In the genomic region with DNA sequence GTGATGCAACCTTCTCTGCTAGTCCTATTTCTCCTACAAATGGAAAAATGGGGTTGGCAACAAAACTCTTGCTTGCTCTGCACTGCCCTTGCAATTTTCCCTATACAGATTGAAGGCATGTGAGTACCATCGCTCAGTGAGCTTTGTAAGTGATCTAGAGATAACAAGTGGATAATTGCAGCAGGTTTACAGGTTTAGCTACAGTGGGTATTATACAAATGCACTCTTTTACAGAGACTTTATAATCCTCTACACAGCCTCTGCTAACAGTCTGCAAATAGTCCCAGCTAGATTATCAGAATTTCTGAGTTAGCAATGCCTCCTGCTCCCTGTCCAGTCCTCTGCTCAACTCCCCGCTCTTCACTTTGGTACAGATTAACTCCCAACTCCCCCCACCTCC, we compare ENCODE assay signal across 21 cellular contexts. TPM values are rescaled to one million over a fixed set of nuclear protein-coding genes. Genes with fewer than 3 reads are reported as not detected.
A peak's percentile ranks its signal among the peaks of the same experiment; 100 is the strongest.
DNase-seq lines count a peak whose midpoint lies in the region; ATAC-seq lines count a peak whose summit lies in the region.
"Had no signal": no experiment of that assay in that cellular context is flagged by ENCODE, and none has a peak within 500 bp of the region (broad histone marks: within the 10 kb centered on the region; RNA-seq: fewer than 3 reads in every experiment).

No MANE protein-coding gene starts in this region.

- peak overlapping the region; percentile 62 for H3K4me3 ChIP-seq in thymus (ENCODE audit: low read length)
- H3K4me3 ChIP-seq: dorsolateral prefrontal cortex, hepatocyte, skin epidermis had no signal

- ATAC-seq in activated naive CD8-positive, alpha-beta T cell treated with anti-CD3 and anti-CD28 coated beads, Interleukin-2, amount 10 ng/mL, durations not matched to agents 7 days and 5 days (ENCODE audit: low read depth), result peak; percentile 23

- POLR2A ChIA-PET in activated naive CD8-positive, alpha-beta T cell treated with anti-CD3 and anti-CD28 coated beads, Interleukin-2, amount 10 ng/mL, durations not matched to agents 7 days and 5 days (lab: Charles Lee), result interaction anchor here (0.7 to 5.7 kb wide), 15 partner anchors 9 to 103 kb away, joined by 3 to 39 read pairs (median 4); a partner anchor contains a TSS

- WGBS in thymus, result 28% methylated on average over 2 of the region's 2 CpGs

- H3K4me3 Mint-ChIP-seq in activated naive CD4-positive, alpha-beta T cell treated with anti-CD3 and anti-CD28 coated beads, Interleukin-2, amount 50 U/mL, for 24 hours, result peak overlapping the region; percentile 73
- H3K4me3 Mint-ChIP-seq in activated naive CD8-positive, alpha-beta T cell treated with anti-CD3 and anti-CD28 coated beads, Interleukin-2, amount 10 ng/mL, durations not matched to agents 7 days and 5 days, result peak overlapping the region; percentile 80
- H3K4me3 Mint-ChIP-seq: central memory CD8-positive, alpha-beta T cell had no signal

- H3K36me3 Mint-ChIP-seq in activated naive CD4-positive, alpha-beta T cell treated with anti-CD3 and anti-CD28 coated beads, Interleukin-2, amount 50 U/mL, for 24 hours, result peaks cover 29% of the 10 kb centered on the region
- peaks cover 36% of the 10 kb centered on the region for H3K36me3 Mint-ChIP-seq in activated naive CD8-positive, alpha-beta T cell treated with anti-CD3 and anti-CD28 coated beads, Interleukin-2, amount 10 ng/mL, durations not matched to agents 7 days and 5 days

- no peaks in the 10 kb centered on the region for H3K27me3 ChIP-seq in thymus (ENCODE audit: control insufficient read depth, insufficient read depth)
- H3K27me3 ChIP-seq: hepatocyte had no signal

- no peaks in the 10 kb centered on the region for H3K9me3 ChIP-seq in thymus (ENCODE audit: control insufficient read depth)
- H3K9me3 ChIP-seq: neutrophil had no signal

- DNase-seq in activated naive CD4-positive, alpha-beta T cell (lab: John Stamatoyannopoulos, UW), result no peak
- DNase-seq in NCI-H2227 (lab: John Stamatoyannopoulos, UW; ENCODE audit: unreplicated experiment), result peak; percentile 25
- no peak for DNase-seq in activated naive CD8-positive, alpha-beta T cell treated with anti-CD3 and anti-CD28 coated beads, Interleukin-2, amount 10 ng/mL, durations not matched to agents 7 days and 5 days
- DNase-seq in NCI-H2171 (lab: John Stamatoyannopoulos, UW), result no peak
- DNase-seq in foreskin melanocyte, result no peak
- DNase-seq: activated CD4-positive, alpha-beta T cell treated with anti-CD3 and anti-CD28 coated beads, Interleukin-2, amount 50 U/mL, for 1 hour; AML-193; aorta; Calu3; dorsolateral prefrontal cortex; H7; KBM-7; NCI-H526; Right ventricle myocardium superior; stimulated activated CD4-positive, alpha-beta T cell treated with anti-CD3 and anti-CD28 coated beads, Interleukin-2, amount 100 ng/mL, for 48 hours had no signal

- peaks cover 84% of the 10 kb centered on the region for H3K4me1 Mint-ChIP-seq in activated naive CD4-positive, alpha-beta T cell treated with anti-CD3 and anti-CD28 coated beads, Interleukin-2, amount 50 U/mL, for 24 hours
- H3K4me1 Mint-ChIP-seq in activated naive CD8-positive, alpha-beta T cell treated with anti-CD3 and anti-CD28 coated beads, Interleukin-2, amount 10 ng/mL, durations not matched to agents 7 days and 5 days, result peaks cover 70% of the 10 kb centered on the region

- H3K27ac ChIP-seq in thymus (ENCODE audit: low read depth), result peak overlapping the region; percentile 68
- H3K27ac ChIP-seq: dorsolateral prefrontal cortex, hepatocyte, neutrophil, skin epidermis had no signal

- H3K27ac Mint-ChIP-seq in activated naive CD4-positive, alpha-beta T cell treated with anti-CD3 and anti-CD28 coated beads, Interleukin-2, amount 50 U/mL, for 24 hours, result peak overlapping the region; percentile 99
- H3K27ac Mint-ChIP-seq in activated naive CD8-positive, alpha-beta T cell treated with anti-CD3 and anti-CD28 coated beads, Interleukin-2, amount 10 ng/mL, durations not matched to agents 7 days and 5 days, result peak overlapping the region; percentile 80

- H3K27me3 Mint-ChIP-seq in activated naive CD4-positive, alpha-beta T cell treated with anti-CD3 and anti-CD28 coated beads, Interleukin-2, amount 50 U/mL, for 24 hours, result no peaks in the 10 kb centered on the region
- no peaks in the 10 kb centered on the region for H3K27me3 Mint-ChIP-seq in activated naive CD8-positive, alpha-beta T cell treated with anti-CD3 and anti-CD28 coated beads, Interleukin-2, amount 10 ng/mL, durations not matched to agents 7 days and 5 days

- peaks cover 21% of the 10 kb centered on the region for H3K4me1 ChIP-seq in thymus (ENCODE audit: control insufficient read depth, insufficient read depth, low read length)

- H3K36me3 ChIP-seq in thymus (ENCODE audit: control insufficient read depth, insufficient read depth), result peaks cover 22% of the 10 kb centered on the region
- H3K36me3 ChIP-seq: neutrophil had no signal

- no peaks in the 10 kb centered on the region for H3K9me3 Mint-ChIP-seq in activated naive CD4-positive, alpha-beta T cell treated with anti-CD3 and anti-CD28 coated beads, Interleukin-2, amount 50 U/mL, for 24 hours
- no peaks in the 10 kb centered on the region for H3K9me3 Mint-ChIP-seq in activated naive CD8-positive, alpha-beta T cell treated with anti-CD3 and anti-CD28 coated beads, Interleukin-2, amount 10 ng/mL, durations not matched to agents 7 days and 5 days
- H3K9me3 Mint-ChIP-seq: central memory CD8-positive, alpha-beta T cell had no signal

RNA-seq across cellular contexts. Expression of a gene that starts 11.1 kb away (rescaled TPM):
- 100 to 1,000 TPM; 281 to 309 TPM for total RNA-seq in activated naive CD8-positive, alpha-beta T cell treated with anti-CD3 and anti-CD28 coated beads, Interleukin-2, amount 10 ng/mL, durations not matched to agents 7 days and 5 days
- polyA plus RNA-seq in thymus, result 536 TPM
- total RNA-seq: Calu3 had no signal
